ENCODE assay signal across 8 cellular contexts in genomic region chr16:19167710-19168172, GRCh38. TPM values are rescaled to one million over a fixed set of nuclear protein-coding genes. Genes with fewer than 3 reads are reported as not detected.
DNase-seq lines count a peak whose midpoint lies in the region; TF ChIP-seq lines count a peak whose summit lies in the region.

No MANE protein-coding gene starts in this region.

- H2AFZ ChIP-seq in osteoblast (ENCODE audit: low read length) = no peak overlapping the region

- H3K36me3 ChIP-seq in H7 (replicated peaks; ENCODE audit: control insufficient read depth, insufficient read depth, low read length) (no peaks in the 10 kb centered on the region), osteoblast (ENCODE audit: insufficient read depth, low read length) (no peaks in the 10 kb centered on the region)

- no peak overlapping the region for H3K27ac ChIP-seq in osteoblast (ENCODE audit: low read depth, low read length)

- TF ChIP-seq CTCF in osteoblast (IDR thresholded peaks at IDR 0.05; ENCODE audit: extremely low read depth, low read depth, low read length) = peak; percentile 34

- H3K4me1 ChIP-seq in osteoblast (ENCODE audit: insufficient read depth, low read length) = no peaks in the 10 kb centered on the region

- peak; percentile 34 for DNase-seq in DMS114 treated with DMSO at 0.1 percent for 48 hours (lab: John Stamatoyannopoulos, UW; ENCODE audit: unreplicated experiment)
- DNase-seq in H7 = peak; percentile 95
- DNase-seq in NCI-H2171 (lab: John Stamatoyannopoulos, UW) = peak; percentile 71
- DNase-seq in activated T-cell treated with anti-CD3 and anti-CD28 coated beads, Interleukin-2, amount 50 U/mL, for 48 hours = peak; percentile 66 to 75
- peak; percentile 87 for DNase-seq in germinal center (ENCODE audit: low spot score)
- DNase-seq in osteoblast (ENCODE audit: insufficient read length, low spot score, missing footprints) = peak; percentile 96
- no peak for DNase-seq in NCI-H446 treated with DMSO at 0.1 percent for 48 hours (lab: John Stamatoyannopoulos, UW)
- DNase-seq in cerebellar nuclear complex (lab: John Stamatoyannopoulos, UW) = no peak

- no peak overlapping the region for H3K4me2 ChIP-seq in osteoblast (ENCODE audit: insufficient read depth, low read length)

- no peaks in the 10 kb centered on the region for H4K20me1 ChIP-seq in osteoblast (ENCODE audit: insufficient read depth, low read length)

- peak overlapping the region; percentile 72 for H3K4me3 ChIP-seq in H7 (ENCODE audit: insufficient read depth, low read depth, low read length)
- H3K4me3 ChIP-seq in osteoblast (ENCODE audit: insufficient read depth, low read length) = no peak overlapping the region

- no peaks in the 10 kb centered on the region for H3K79me2 ChIP-seq in osteoblast (ENCODE audit: insufficient read depth, low read length)

- no peaks in the 10 kb centered on the region for H3K9me3 ChIP-seq in osteoblast (ENCODE audit: low read depth, low read length)

- H3K27me3 ChIP-seq in H7 (ENCODE audit: control insufficient read depth, insufficient read depth, low read length) = peaks cover 25% of the 10 kb centered on the region
- peaks cover 35% of the 10 kb centered on the region for H3K27me3 ChIP-seq in osteoblast (ENCODE audit: insufficient read depth, low read length)

RNA-seq across cellular contexts. Expression of gene SYT17, which starts 0.3 kb away (rescaled TPM):
- total RNA-seq in H7 (2014; rRNA removed; shearing (Covaris generic)) = 1.9 and 5.3 TPM in 2 replicates
- under 0.01 and 0.29 TPM in 2 replicates for total RNA-seq in osteoblast

RNA-seq across cellular contexts. Expression of gene ITPRIPL2, which starts 54.0 kb away (rescaled TPM):
- total RNA-seq in H7 (2014; rRNA removed; shearing (Covaris generic)) = 3.4 and 5.5 TPM in 2 replicates
- 58.6 and 59.4 TPM in 2 replicates for total RNA-seq in osteoblast

Comparison
In these comparisons a context has a peak if more than half of its experiments do, and no peak if none do; other contexts are left out.
1. DNase-seq: peak in DMS114 treated with DMSO at 0.1 percent for 48 hours (single experiment), H7 (single experiment), NCI-H2171 (single experiment), activated T-cell treated with anti-CD3 and anti-CD28 coated beads, Interleukin-2, amount 50 U/mL, for 48 hours (2 of 2), germinal center (single experiment) and osteoblast (single experiment); none in NCI-H446 treated with DMSO at 0.1 percent for 48 hours (single experiment) and cerebellar nuclear complex (0 of 2).